ENCODE assay signal across 17 cellular contexts in the genomic region with DNA sequence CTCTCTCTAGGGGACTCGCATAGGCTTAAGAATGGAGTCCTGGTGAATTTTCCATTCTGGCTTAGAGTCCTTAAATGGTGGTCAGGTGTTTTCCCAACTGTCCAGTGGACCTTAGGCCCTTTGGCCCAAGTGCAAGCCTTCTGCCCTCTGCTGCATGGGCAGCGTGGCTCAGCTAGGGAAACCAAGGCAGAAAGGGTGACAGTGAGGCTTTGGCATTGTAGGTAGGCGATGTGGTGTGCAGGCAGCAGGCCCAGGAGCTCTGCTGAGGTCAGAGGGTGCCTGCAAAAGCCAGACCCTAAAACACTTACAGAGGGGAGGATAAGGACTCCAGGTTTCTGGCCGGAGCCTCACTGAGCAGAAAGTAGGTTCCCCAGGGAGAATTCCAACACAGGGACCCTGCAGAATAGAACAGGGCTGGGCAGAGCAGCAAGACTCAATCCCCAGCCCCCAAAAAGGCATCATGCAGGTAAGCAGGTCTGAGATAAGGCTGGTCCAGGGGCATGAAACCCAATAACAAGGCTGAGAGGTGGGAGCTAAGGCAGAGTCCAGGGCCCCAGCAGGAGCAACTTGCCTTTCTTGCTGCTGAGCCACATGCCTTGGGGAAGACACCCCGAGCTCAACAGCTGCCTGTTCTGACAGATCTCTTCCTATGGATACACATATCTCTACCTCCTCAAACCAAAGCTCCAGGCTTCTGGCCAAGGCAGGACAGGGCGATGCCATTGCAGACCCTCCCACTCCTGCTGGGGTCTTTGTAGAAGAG.
"Had no signal": no experiment of that assay in that cellular context is flagged by ENCODE, and none has a peak within 500 bp of the region (broad histone marks: within the 10 kb centered on the region; RNA-seq: fewer than 3 reads in every experiment).

No MANE protein-coding gene starts in this region.

- H3K9me3 ChIP-seq: SJSA1, thyroid gland had no signal

- ATAC-seq: foreskin keratinocyte; stimulated activated naive B cell treated with anti-CD40 and anti-IgM and Interleukin-4, amounts not matched to agents 10 μg/mL and 1 μg/mL and 100 μg/mL, for 72 hours had no signal

- H3K4me1 ChIP-seq: foreskin keratinocyte, neural progenitor cell, SJSA1 had no signal

- H3K27ac ChIP-seq: brain microvascular endothelial cell, foreskin keratinocyte, neural progenitor cell, parathyroid adenoma, SJSA1, thyroid gland, WERI-Rb-1 had no signal

- H3K36me3 ChIP-seq: neural progenitor cell, SJSA1, WERI-Rb-1 had no signal

- H3K4me3 ChIP-seq: neural progenitor cell, SJSA1, smooth muscle cell, thyroid gland had no signal

- H3K27me3 ChIP-seq: brain microvascular endothelial cell, foreskin keratinocyte, SJSA1, thyroid gland had no signal

- DNase-seq: activated CD4-positive, alpha-beta T cell treated with anti-CD3 and anti-CD28 coated beads, Interleukin-2, amount 10 ng/mL, durations not matched to agents 24 days and 14 days; activated naive CD4-positive, alpha-beta T cell treated with anti-CD3 and anti-CD28 coated beads, Interleukin-2, amount 50 U/mL, for 16 hours; amygdala; brain microvascular endothelial cell; cerebellar nuclear complex; foreskin keratinocyte; islet precursor cell; retina; stimulated activated CD4-positive, alpha-beta T cell treated with anti-CD3 and anti-CD28 coated beads, Interleukin-1b, Interleukin-23, amount 100 ng/mL, for 48 hours; stimulated activated naive B cell treated with anti-CD40 and anti-IgM and Interleukin-4, amounts not matched to agents 10 μg/mL and 1 μg/mL and 100 μg/mL, for 72 hours; T1000; thyroid gland; WERI-Rb-1 had no signal
